1 cellular context compared by ENCODE assay signal in genomic region chr1:165241952-165242351, GRCh38.
TF ChIP-seq lines count a peak whose summit lies in the region.

No MANE protein-coding gene starts in this region.

TF ChIP-seq in HepG2, 621 proteins besides CTCF, POLR2A, EP300 and RAD21 (continued from another document):
- TF ChIP-seq ZNF790 (CRISPR knock-in tag; IDR thresholded peaks at IDR 0.05; ENCODE audit: borderline replicate concordance) (no peak), ZFP37 (CRISPR knock-in tag; IDR thresholded peaks at IDR 0.05; ENCODE audit: borderline replicate concordance) (no peak), TEAD3 (CRISPR knock-in tag; optimal IDR thresholded peaks at IDR 0.05; ENCODE audit: borderline replicate concordance) (no peak), HMG20B (CRISPR knock-in tag; conservative IDR thresholded peaks at IDR 0.05) (no peak), ZBTB21 (CRISPR knock-in tag; IDR thresholded peaks at IDR 0.05) (no peak), TRIM24 (CRISPR knock-in tag; IDR thresholded peaks at IDR 0.05) (no peak), ATAD3A (CRISPR knock-in tag; IDR thresholded peaks at IDR 0.05) (no peak), ZFP36L2 (CRISPR knock-in tag; IDR thresholded peaks at IDR 0.05) (no peak), DNMT1 (CRISPR knock-in tag; IDR thresholded peaks at IDR 0.05) (no peak)
- TF ChIP-seq, protein P1, sequence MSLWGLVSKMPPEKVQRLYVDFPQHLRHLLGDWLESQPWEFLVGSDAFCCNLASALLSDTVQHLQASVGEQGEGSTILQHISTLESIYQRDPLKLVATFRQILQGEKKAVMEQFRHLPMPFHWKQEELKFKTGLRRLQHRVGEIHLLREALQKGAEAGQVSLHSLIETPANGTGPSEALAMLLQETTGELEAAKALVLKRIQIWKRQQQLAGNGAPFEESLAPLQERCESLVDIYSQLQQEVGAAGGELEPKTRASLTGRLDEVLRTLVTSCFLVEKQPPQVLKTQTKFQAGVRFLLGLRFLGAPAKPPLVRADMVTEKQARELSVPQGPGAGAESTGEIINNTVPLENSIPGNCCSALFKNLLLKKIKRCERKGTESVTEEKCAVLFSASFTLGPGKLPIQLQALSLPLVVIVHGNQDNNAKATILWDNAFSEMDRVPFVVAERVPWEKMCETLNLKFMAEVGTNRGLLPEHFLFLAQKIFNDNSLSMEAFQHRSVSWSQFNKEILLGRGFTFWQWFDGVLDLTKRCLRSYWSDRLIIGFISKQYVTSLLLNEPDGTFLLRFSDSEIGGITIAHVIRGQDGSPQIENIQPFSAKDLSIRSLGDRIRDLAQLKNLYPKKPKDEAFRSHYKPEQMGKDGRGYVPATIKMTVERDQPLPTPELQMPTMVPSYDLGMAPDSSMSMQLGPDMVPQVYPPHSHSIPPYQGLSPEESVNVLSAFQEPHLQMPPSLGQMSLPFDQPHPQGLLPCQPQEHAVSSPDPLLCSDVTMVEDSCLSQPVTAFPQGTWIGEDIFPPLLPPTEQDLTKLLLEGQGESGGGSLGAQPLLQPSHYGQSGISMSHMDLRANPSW (CRISPR knock-in tag; IDR thresholded peaks at IDR 0.05; ENCODE audit: borderline replicate concordance): no peak
- TF ChIP-seq, protein P2, sequence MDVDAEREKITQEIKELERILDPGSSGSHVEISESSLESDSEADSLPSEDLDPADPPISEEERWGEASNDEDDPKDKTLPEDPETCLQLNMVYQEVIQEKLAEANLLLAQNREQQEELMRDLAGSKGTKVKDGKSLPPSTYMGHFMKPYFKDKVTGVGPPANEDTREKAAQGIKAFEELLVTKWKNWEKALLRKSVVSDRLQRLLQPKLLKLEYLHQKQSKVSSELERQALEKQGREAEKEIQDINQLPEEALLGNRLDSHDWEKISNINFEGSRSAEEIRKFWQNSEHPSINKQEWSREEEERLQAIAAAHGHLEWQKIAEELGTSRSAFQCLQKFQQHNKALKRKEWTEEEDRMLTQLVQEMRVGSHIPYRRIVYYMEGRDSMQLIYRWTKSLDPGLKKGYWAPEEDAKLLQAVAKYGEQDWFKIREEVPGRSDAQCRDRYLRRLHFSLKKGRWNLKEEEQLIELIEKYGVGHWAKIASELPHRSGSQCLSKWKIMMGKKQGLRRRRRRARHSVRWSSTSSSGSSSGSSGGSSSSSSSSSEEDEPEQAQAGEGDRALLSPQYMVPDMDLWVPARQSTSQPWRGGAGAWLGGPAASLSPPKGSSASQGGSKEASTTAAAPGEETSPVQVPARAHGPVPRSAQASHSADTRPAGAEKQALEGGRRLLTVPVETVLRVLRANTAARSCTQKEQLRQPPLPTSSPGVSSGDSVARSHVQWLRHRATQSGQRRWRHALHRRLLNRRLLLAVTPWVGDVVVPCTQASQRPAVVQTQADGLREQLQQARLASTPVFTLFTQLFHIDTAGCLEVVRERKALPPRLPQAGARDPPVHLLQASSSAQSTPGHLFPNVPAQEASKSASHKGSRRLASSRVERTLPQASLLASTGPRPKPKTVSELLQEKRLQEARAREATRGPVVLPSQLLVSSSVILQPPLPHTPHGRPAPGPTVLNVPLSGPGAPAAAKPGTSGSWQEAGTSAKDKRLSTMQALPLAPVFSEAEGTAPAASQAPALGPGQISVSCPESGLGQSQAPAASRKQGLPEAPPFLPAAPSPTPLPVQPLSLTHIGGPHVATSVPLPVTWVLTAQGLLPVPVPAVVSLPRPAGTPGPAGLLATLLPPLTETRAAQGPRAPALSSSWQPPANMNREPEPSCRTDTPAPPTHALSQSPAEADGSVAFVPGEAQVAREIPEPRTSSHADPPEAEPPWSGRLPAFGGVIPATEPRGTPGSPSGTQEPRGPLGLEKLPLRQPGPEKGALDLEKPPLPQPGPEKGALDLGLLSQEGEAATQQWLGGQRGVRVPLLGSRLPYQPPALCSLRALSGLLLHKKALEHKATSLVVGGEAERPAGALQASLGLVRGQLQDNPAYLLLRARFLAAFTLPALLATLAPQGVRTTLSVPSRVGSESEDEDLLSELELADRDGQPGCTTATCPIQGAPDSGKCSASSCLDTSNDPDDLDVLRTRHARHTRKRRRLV (CRISPR knock-in tag; IDR thresholded peaks at IDR 0.05): no peak
